12 cellular contexts compared by ENCODE assay signal in the genomic region with DNA sequence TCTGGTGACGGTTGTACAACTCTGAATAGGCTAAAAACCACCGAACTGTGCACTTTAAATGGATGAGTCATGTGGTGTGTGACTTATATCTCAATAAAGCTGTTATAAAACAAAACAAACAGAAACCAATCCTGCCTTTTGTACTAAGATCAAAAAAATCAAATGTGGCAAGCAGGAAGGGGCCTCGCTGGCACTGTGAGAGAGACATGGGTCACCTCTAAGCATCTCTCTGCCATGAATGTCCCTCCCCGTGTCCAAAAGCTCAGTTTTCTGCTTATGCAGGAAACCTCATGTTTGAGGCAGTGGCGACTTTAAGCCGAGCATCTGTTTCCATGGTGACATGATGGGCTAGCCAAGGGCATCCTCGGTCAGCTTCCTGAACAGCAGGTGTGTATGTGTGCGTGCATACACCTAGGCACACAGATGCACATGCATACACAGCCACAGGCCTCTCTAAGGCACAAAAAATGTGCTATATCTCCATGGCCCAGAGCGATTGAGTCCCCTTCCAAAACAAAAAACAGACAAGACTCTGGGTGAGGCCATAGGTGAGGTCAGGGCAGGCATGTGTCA. TPM values are rescaled to one million over a fixed set of nuclear protein-coding genes. Genes with fewer than 3 reads are reported as not detected.
DNase-seq lines count a peak whose midpoint lies in the region; ATAC-seq and TF ChIP-seq lines count a peak whose summit lies in the region.
"Had no signal": no experiment of that assay in that cellular context is flagged by ENCODE, and none has a peak within 500 bp of the region (broad histone marks: within the 10 kb centered on the region; RNA-seq: fewer than 3 reads in every experiment).

No MANE protein-coding gene starts in this region.

- H3K27me3 Mint-ChIP-seq in activated naive CD4-positive, alpha-beta T cell treated with anti-CD3 and anti-CD28 coated beads for 36 hours (ENCODE audit: low read depth) = no peaks in the 10 kb centered on the region
- no peaks in the 10 kb centered on the region for H3K27me3 Mint-ChIP-seq in activated naive CD4-positive, alpha-beta T cell treated with anti-CD3 and anti-CD28 coated beads, Interleukin-2, amount 10 ng/mL, durations not matched to agents 7 days and 5 days
- H3K27me3 Mint-ChIP-seq in activated CD4-positive, alpha-beta memory T cell treated with anti-CD3 and anti-CD28 coated beads, Interleukin-2, amount 10 ng/mL, durations not matched to agents 7 days and 5 days = no peaks in the 10 kb centered on the region

- POLR2A ChIA-PET in activated CD4-positive, alpha-beta memory T cell treated with anti-CD3 and anti-CD28 coated beads, Interleukin-2, amount 10 ng/mL, durations not matched to agents 7 days and 5 days (lab: Charles Lee) = no interaction called here

- peaks cover 1% of the 10 kb centered on the region for H3K36me3 Mint-ChIP-seq in activated naive CD4-positive, alpha-beta T cell treated with anti-CD3 and anti-CD28 coated beads for 36 hours (ENCODE audit: low read depth)
- peaks cover 9% of the 10 kb centered on the region for H3K36me3 Mint-ChIP-seq in activated naive CD4-positive, alpha-beta T cell treated with anti-CD3 and anti-CD28 coated beads, Interleukin-2, amount 10 ng/mL, durations not matched to agents 7 days and 5 days
- no peaks in the 10 kb centered on the region for H3K36me3 Mint-ChIP-seq in activated CD4-positive, alpha-beta memory T cell treated with anti-CD3 and anti-CD28 coated beads, Interleukin-2, amount 10 ng/mL, durations not matched to agents 7 days and 5 days (ENCODE audit: low read depth)

- TF ChIP-seq CTCF in epithelial cell of esophagus (IDR thresholded peaks at IDR 0.05; ENCODE audit: insufficient read depth, low read depth, low read length, missing control alignments) (no peak), lower leg skin (IDR thresholded peaks at IDR 0.05) (no peak)

- intact Hi-C loops in activated naive CD4-positive, alpha-beta T cell treated with anti-CD3 and anti-CD28 coated beads for 36 hours (cut with micrococcal nuclease) = loop anchor here (1.0 to 2.0 kb wide), 3 partner anchors 10 to 51 kb away; a partner anchor contains a TSS
- intact Hi-C loops in lower leg skin (cut with DNase I; ENCODE audit: low total_unique reads) = no loop called here

- H3K27ac Mint-ChIP-seq in activated naive CD4-positive, alpha-beta T cell treated with anti-CD3 and anti-CD28 coated beads for 36 hours = peak overlapping the region; percentile 47
- H3K27ac Mint-ChIP-seq in activated naive CD4-positive, alpha-beta T cell treated with anti-CD3 and anti-CD28 coated beads, Interleukin-2, amount 10 ng/mL, durations not matched to agents 7 days and 5 days = no peak overlapping the region
- no peak overlapping the region for H3K27ac Mint-ChIP-seq in activated CD4-positive, alpha-beta memory T cell treated with anti-CD3 and anti-CD28 coated beads, Interleukin-2, amount 10 ng/mL, durations not matched to agents 7 days and 5 days

- TF ChIP-seq POLR2A in lower leg skin (IDR thresholded peaks at IDR 0.05) = no peak

- peak; percentile 67 for DNase-seq in activated naive CD4-positive, alpha-beta T cell treated with anti-CD3 and anti-CD28 coated beads for 36 hours
- no peak for DNase-seq in activated naive CD4-positive, alpha-beta T cell treated with anti-CD3 and anti-CD28 coated beads, Interleukin-2, amount 10 ng/mL, durations not matched to agents 7 days and 5 days
- peak; percentile 21 for DNase-seq in activated CD4-positive, alpha-beta memory T cell treated with anti-CD3 and anti-CD28 coated beads, Interleukin-2, amount 10 ng/mL, durations not matched to agents 7 days and 5 days
- peak; percentile 21 for DNase-seq in epithelial cell of esophagus (ENCODE audit: low read depth)
- peak; percentile 25 for DNase-seq in stromal cell of bone marrow (ENCODE audit: low read depth)
- no peak for DNase-seq in lower leg skin (ENCODE audit: low spot score in 2 of 2)
- DNase-seq in RKO (ENCODE audit: low spot score) = no peak
- DNase-seq: activated gamma-delta T cell treated with Interleukin-2 at 50 U/mL for 16 hours, AML-193, NCI-H446 treated with DMSO at 0.1 percent for 48 hours had no signal

- WGBS in lower leg skin, 2 donors = 86 to 87% methylated on average over 9 of the region's 9 CpGs

- CTCF ChIA-PET in activated naive CD4-positive, alpha-beta T cell treated with anti-CD3 and anti-CD28 coated beads for 36 hours (lab: Charles Lee) = interaction anchor here (0.9 to 1.3 kb wide), 5 partner anchors 19 to 212 kb away, joined by 3 to 4 read pairs (median 3); a partner anchor contains a TSS
- CTCF ChIA-PET in activated naive CD4-positive, alpha-beta T cell treated with anti-CD3 and anti-CD28 coated beads, Interleukin-2, amount 10 ng/mL, durations not matched to agents 7 days and 5 days (lab: Charles Lee) = interaction anchor here (0.8 kb wide), 1 partner anchor 127 kb away, joined by 3 read pairs; no protein-coding TSS in a partner anchor
- CTCF ChIA-PET in activated CD4-positive, alpha-beta memory T cell treated with anti-CD3 and anti-CD28 coated beads, Interleukin-2, amount 10 ng/mL, durations not matched to agents 7 days and 5 days (lab: Charles Lee) = interaction anchor here (0.9 kb wide), 1 partner anchor 50 kb away, joined by 4 read pairs; no protein-coding TSS in a partner anchor

- H3K4me3 Mint-ChIP-seq in activated naive CD4-positive, alpha-beta T cell treated with anti-CD3 and anti-CD28 coated beads for 36 hours = no peak overlapping the region
- no peak overlapping the region for H3K4me3 Mint-ChIP-seq in activated naive CD4-positive, alpha-beta T cell treated with anti-CD3 and anti-CD28 coated beads, Interleukin-2, amount 10 ng/mL, durations not matched to agents 7 days and 5 days
- no peak overlapping the region for H3K4me3 Mint-ChIP-seq in activated CD4-positive, alpha-beta memory T cell treated with anti-CD3 and anti-CD28 coated beads, Interleukin-2, amount 10 ng/mL, durations not matched to agents 7 days and 5 days

- H3K9me3 Mint-ChIP-seq in activated naive CD4-positive, alpha-beta T cell treated with anti-CD3 and anti-CD28 coated beads for 36 hours = no peaks in the 10 kb centered on the region
- H3K9me3 Mint-ChIP-seq in activated naive CD4-positive, alpha-beta T cell treated with anti-CD3 and anti-CD28 coated beads, Interleukin-2, amount 10 ng/mL, durations not matched to agents 7 days and 5 days = no peaks in the 10 kb centered on the region
- H3K9me3 Mint-ChIP-seq in activated CD4-positive, alpha-beta memory T cell treated with anti-CD3 and anti-CD28 coated beads, Interleukin-2, amount 10 ng/mL, durations not matched to agents 7 days and 5 days = no peaks in the 10 kb centered on the region

- H3K4me3 ChIP-seq in epithelial cell of esophagus (ENCODE audit: low read length) (no peak overlapping the region), lower leg skin (ENCODE audit: low read depth, poor library complexity, severe bottlenecking) (no peak overlapping the region)
- H3K4me3 ChIP-seq: esophagus muscularis mucosa had no signal

- H3K4me1 Mint-ChIP-seq in activated naive CD4-positive, alpha-beta T cell treated with anti-CD3 and anti-CD28 coated beads for 36 hours (ENCODE audit: low read depth) = peaks cover 46% of the 10 kb centered on the region
- peaks cover 24% of the 10 kb centered on the region for H3K4me1 Mint-ChIP-seq in activated naive CD4-positive, alpha-beta T cell treated with anti-CD3 and anti-CD28 coated beads, Interleukin-2, amount 10 ng/mL, durations not matched to agents 7 days and 5 days
- peaks cover 20% of the 10 kb centered on the region for H3K4me1 Mint-ChIP-seq in activated CD4-positive, alpha-beta memory T cell treated with anti-CD3 and anti-CD28 coated beads, Interleukin-2, amount 10 ng/mL, durations not matched to agents 7 days and 5 days

- ATAC-seq in HG02884 (IDR thresholded peaks at IDR 0.05; ENCODE audit: unreplicated experiment) = no peak

RNA-seq across cellular contexts. Expression of a gene that starts 44.4 kb away (rescaled TPM):
- 100 to 1,000 TPM; 159 to 177 TPM for total RNA-seq in activated naive CD4-positive, alpha-beta T cell treated with anti-CD3 and anti-CD28 coated beads for 36 hours
- total RNA-seq in activated CD4-positive, alpha-beta memory T cell treated with anti-CD3 and anti-CD28 coated beads, Interleukin-2, amount 10 ng/mL, durations not matched to agents 7 days and 5 days = 100 to 1,000 TPM; 166 to 175 TPM
- 100 to 1,000 TPM; 129 to 188 (median 167) TPM for total RNA-seq in lower leg skin

RNA-seq across cellular contexts. Expression of a gene that starts 49.9 kb away (rescaled TPM):
- 10 to 100 TPM; 26.8 to 27.7 TPM for total RNA-seq in activated naive CD4-positive, alpha-beta T cell treated with anti-CD3 and anti-CD28 coated beads for 36 hours
- total RNA-seq in activated CD4-positive, alpha-beta memory T cell treated with anti-CD3 and anti-CD28 coated beads, Interleukin-2, amount 10 ng/mL, durations not matched to agents 7 days and 5 days = 10 to 100 TPM; 24.7 to 25.4 TPM
- 10 to 100 TPM in 3 of 4 donors, 1 to 10 TPM in 1; 6.6 to 14.1 (median 13.0) TPM for total RNA-seq in lower leg skin

RNA-seq across cellular contexts. Expression of a gene that starts 58.6 kb away (rescaled TPM):
- total RNA-seq in activated naive CD4-positive, alpha-beta T cell treated with anti-CD3 and anti-CD28 coated beads for 36 hours = 1 to 10 TPM; 5.1 to 5.9 TPM
- total RNA-seq in activated CD4-positive, alpha-beta memory T cell treated with anti-CD3 and anti-CD28 coated beads, Interleukin-2, amount 10 ng/mL, durations not matched to agents 7 days and 5 days = 1 to 10 TPM; 3.2 to 3.3 TPM
- total RNA-seq in lower leg skin = 10 to 100 TPM in 1 of 4 donors, 1 to 10 TPM in 3; 3.4 to 10.2 (median 7.2) TPM

Comparison
In these comparisons a context has a peak if more than half of its experiments do, and no peak if none do; other contexts are left out.
1. DNase-seq: peak in activated naive CD4-positive, alpha-beta T cell treated with anti-CD3 and anti-CD28 coated beads for 36 hours (single experiment), activated CD4-positive, alpha-beta memory T cell treated with anti-CD3 and anti-CD28 coated beads, Interleukin-2, amount 10 ng/mL, durations not matched to agents 7 days and 5 days (single experiment), epithelial cell of esophagus (single experiment) and stromal cell of bone marrow (single experiment); none in activated naive CD4-positive, alpha-beta T cell treated with anti-CD3 and anti-CD28 coated beads, Interleukin-2, amount 10 ng/mL, durations not matched to agents 7 days and 5 days (single experiment), lower leg skin (0 of 2) and RKO (single experiment).